Comparison of ENCODE assay signal across 9 cellular contexts in genomic region chr4:73593631-73594241, GRCh38. TPM values are rescaled to one million over a fixed set of nuclear protein-coding genes. Genes with fewer than 3 reads are reported as not detected.
DNase-seq lines count a peak whose midpoint lies in the region; ATAC-seq, FAIRE-seq and TF ChIP-seq lines count a peak whose summit lies in the region.
"Had no signal": no experiment of that assay in that cellular context is flagged by ENCODE, and none has a peak within 500 bp of the region (broad histone marks: within the 10 kb centered on the region; RNA-seq: fewer than 3 reads in every experiment).

No MANE protein-coding gene starts in this region.

- SMC1A ChIA-PET in GM12878 (lab: Charles Lee; ENCODE audit: uncharacterized antibody, unreplicated experiment): interaction anchor here (1.0 to 7.4 kb wide), 14 partner anchors 8 to 69 kb away, joined by 3 to 146 read pairs (median 6); partner anchors contain the start of gene RASSF6

- H3K4me3 ChIP-seq in GM12878 (no peak overlapping the region), mesenchymal stem cell (ENCODE audit: insufficient read depth in 1 of 2, low read depth in 1 of 2, low read length in 2 of 2) (no peak overlapping the region)

- CTCF ChIA-PET in GM12878 (lab: Yijun Ruan, JAX): interaction anchor here (0.7 to 7.4 kb wide), 19 partner anchors 8 to 253 kb away, joined by 3 to 149 read pairs (median 5); partner anchors contain the start of gene RASSF6
- CTCF ChIA-PET in activated naive CD4-positive, alpha-beta T cell treated with anti-CD3 and anti-CD28 coated beads, Interleukin-2, amount 10 ng/mL, durations not matched to agents 7 days and 5 days (lab: Charles Lee): interaction anchor here (0.9 to 1.4 kb wide), 4 partner anchors 58 to 544 kb away, joined by 3 to 4 read pairs (median 4); no protein-coding TSS in a partner anchor

- H3K9ac ChIP-seq in GM12878 (ENCODE audit: control insufficient read depth, insufficient read depth, low read length) (no peak overlapping the region), mesenchymal stem cell (ENCODE audit: low read length) (no peak overlapping the region)

- no peak overlapping the region for H3K14ac ChIP-seq in mesenchymal stem cell (ENCODE audit: low read length in 2 of 2)

- no peaks in the 10 kb centered on the region for H3K79me1 ChIP-seq in mesenchymal stem cell (replicated peaks; ENCODE audit: low read length, poor library complexity, severe bottlenecking)

- no peak overlapping the region for H2AK5ac ChIP-seq in mesenchymal stem cell (ENCODE audit: low read length, severe bottlenecking)

- intact Hi-C loops in GM12878 (cut with micrococcal nuclease; ENCODE audit: unreplicated experiment): loop anchor here (1.0 to 10.0 kb wide), 4 partner anchors 20 to 339 kb away; partner anchors contain the start of gene ANKRD17

- H3K4me1 ChIP-seq in GM12878 (ENCODE audit: control insufficient read depth, insufficient read depth, low read length): peaks cover 23% of the 10 kb centered on the region
- H3K4me1 ChIP-seq in mesenchymal stem cell (ENCODE audit: control insufficient read depth, insufficient read depth, low read depth, low read length): no peaks in the 10 kb centered on the region

- H2AFZ ChIP-seq in GM12878 (ENCODE audit: control insufficient read depth, low read depth, low read length) (no peak overlapping the region), mesenchymal stem cell (ENCODE audit: low read depth, low read length) (no peak overlapping the region)

- H3K18ac ChIP-seq in mesenchymal stem cell (ENCODE audit: low read depth in 1 of 2, low read length in 2 of 2): no peak overlapping the region

- ATAC-seq in GM12878 (no peak), GM21423 (IDR thresholded peaks at IDR 0.05; ENCODE audit: unreplicated experiment) (no peak)

- H3K9me3 Mint-ChIP-seq in activated naive CD4-positive, alpha-beta T cell treated with anti-CD3 and anti-CD28 coated beads, Interleukin-2, amount 10 ng/mL, durations not matched to agents 7 days and 5 days: no peaks in the 10 kb centered on the region

- no peak overlapping the region for H2BK5ac ChIP-seq in mesenchymal stem cell (ENCODE audit: low read depth, low read length, poor library complexity, severe bottlenecking)

- H3K79me2 ChIP-seq in GM12878 (ENCODE audit: control insufficient read depth, insufficient read depth, low read length): no peaks in the 10 kb centered on the region

- H4K91ac ChIP-seq in mesenchymal stem cell (ENCODE audit: low read length): no peak overlapping the region

- peak; percentile 43 to 49 (median 48); a peak in 5 of 6 replicates for TF ChIP-seq CTCF in GM12878 (IDR thresholded peaks at IDR 0.05 in 2 of 3, conservative IDR thresholded peaks at IDR 0.05 in 1 of 3; ENCODE audit: control insufficient read depth in 2 of 3, extremely low read depth in 1 of 3, insufficient read depth in 1 of 3, low read depth in 3 of 3, low read length in 3 of 3)

- no peak overlapping the region for H2BK12ac ChIP-seq in mesenchymal stem cell (ENCODE audit: low read length in 2 of 2)

- TF ChIP-seq EP300 in GM12878 (IDR thresholded peaks at IDR 0.05; ENCODE audit: borderline replicate concordance in 1 of 2, control insufficient read depth in 1 of 2, low read depth in 2 of 2, low read length in 2 of 2): no peak

- no peaks in the 10 kb centered on the region for H3K4me1 Mint-ChIP-seq in activated naive CD4-positive, alpha-beta T cell treated with anti-CD3 and anti-CD28 coated beads, Interleukin-2, amount 10 ng/mL, durations not matched to agents 7 days and 5 days

- 17% methylated on average over 6 of the region's 6 CpGs for WGBS in GM12878 (ENCODE audit: insufficient coverage, insufficient replicate concordance, low lambda C conversion rate, missing lambda C conversion rate)
- no CpG with 5 or more reads among the region's 6 CpGs for WGBS in mesenchymal stem cell

- H3K23ac ChIP-seq in mesenchymal stem cell (ENCODE audit: low read length in 2 of 2): no peak overlapping the region

- H3K9me3 ChIP-seq in GM12878 (replicated peaks; ENCODE audit: control insufficient read depth, insufficient read depth, low read length) (peaks cover 3% of the 10 kb centered on the region; the same call in 2 of the 3 replicates), mesenchymal stem cell (ENCODE audit: control insufficient read depth, low read length) (no peaks in the 10 kb centered on the region)

- in situ Hi-C loops in GM12878 (cut with MboI): no loop called here

- no peak overlapping the region for H3K4ac ChIP-seq in mesenchymal stem cell (ENCODE audit: low read depth in 1 of 2, low read length in 2 of 2)

- RAD21 ChIA-PET in GM12878 (lab: Charles Lee; ENCODE audit: unreplicated experiment): interaction anchor here (0.7 to 6.0 kb wide), 10 partner anchors 10 to 423 kb away, joined by 3 to 93 read pairs (median 12); partner anchors contain the start of gene RASSF6

- H2BK15ac ChIP-seq in mesenchymal stem cell (ENCODE audit: low read depth, poor library complexity, severe bottlenecking): no peak overlapping the region

- no peak overlapping the region for H3K27ac Mint-ChIP-seq in activated naive CD4-positive, alpha-beta T cell treated with anti-CD3 and anti-CD28 coated beads, Interleukin-2, amount 10 ng/mL, durations not matched to agents 7 days and 5 days

- DNase-seq in DMS114 treated with DMSO at 0.1 percent for 48 hours (lab: John Stamatoyannopoulos, UW; ENCODE audit: unreplicated experiment) (peak; percentile 11), Kasumi-1 (lab: John Stamatoyannopoulos, UW) (peak; percentile 38 to 75), GM12878 (ENCODE audit: low read depth, low spot score) (no peak), mesenchymal stem cell (peak; percentile 45), HuH-7.5 (ENCODE audit: low spot score) (no peak), GM12891 (ENCODE audit: insufficient read length, low spot score) (no peak)
- DNase-seq in activated naive CD4-positive, alpha-beta T cell treated with anti-CD3 and anti-CD28 coated beads, Interleukin-2, amount 10 ng/mL, durations not matched to agents 7 days and 5 days: no peak
- DNase-seq: retina had no signal

- no peak overlapping the region for H3K4me3 Mint-ChIP-seq in activated naive CD4-positive, alpha-beta T cell treated with anti-CD3 and anti-CD28 coated beads, Interleukin-2, amount 10 ng/mL, durations not matched to agents 7 days and 5 days

- no peak for FAIRE-seq in GM12878 (lab: Jason Lieb, UNC)
- FAIRE-seq in GM12891 (lab: Jason Lieb, UNC): no peak

- no peak overlapping the region for H3K4me2 ChIP-seq in GM12878 (ENCODE audit: control insufficient read depth, insufficient read depth)
- no peak overlapping the region for H3K4me2 ChIP-seq in mesenchymal stem cell (ENCODE audit: low read length, poor library complexity, severe bottlenecking)

- POLR2A ChIA-PET in GM12878 (lab: Charles Lee): interaction anchor here (1.2 to 1.4 kb wide), 3 partner anchors 10 to 61 kb away, joined by 3 to 6 read pairs (median 3); no protein-coding TSS in a partner anchor

- no peaks in the 10 kb centered on the region for H3K27me3 Mint-ChIP-seq in activated naive CD4-positive, alpha-beta T cell treated with anti-CD3 and anti-CD28 coated beads, Interleukin-2, amount 10 ng/mL, durations not matched to agents 7 days and 5 days

- H2BK120ac ChIP-seq in mesenchymal stem cell (ENCODE audit: low read depth, low read length): no peak overlapping the region

- H3K27ac ChIP-seq in GM12878 (ENCODE audit: control insufficient read depth, insufficient read depth) (no peak overlapping the region), mesenchymal stem cell (ENCODE audit: low read length, poor library complexity, severe bottlenecking) (no peak overlapping the region)

- H3K27me3 ChIP-seq in GM12878 (replicated peaks in 1 of 2; ENCODE audit: control insufficient read depth in 2 of 2, insufficient read depth in 2 of 2, low read length in 1 of 2) (no peaks in the 10 kb centered on the region), mesenchymal stem cell (ENCODE audit: control insufficient read depth in 1 of 2, insufficient read depth in 1 of 2, low read length in 2 of 2) (no peaks in the 10 kb centered on the region)

- no peak overlapping the region for H4K8ac ChIP-seq in mesenchymal stem cell (ENCODE audit: low read length)

- no peaks in the 10 kb centered on the region for H3K36me3 ChIP-seq in GM12878 (ENCODE audit: control insufficient read depth in 2 of 2, insufficient read depth in 2 of 2, low read length in 1 of 2)
- H3K36me3 ChIP-seq in mesenchymal stem cell (ENCODE audit: control insufficient read depth in 1 of 2, insufficient read depth in 2 of 2, low read depth in 1 of 2, low read length in 2 of 2): no peaks in the 10 kb centered on the region

- no peak for TF ChIP-seq POLR2A in GM12878 (IDR thresholded peaks at IDR 0.05; ENCODE audit: low read depth, low read length)
- no peak for TF ChIP-seq POLR2A in GM12891 (IDR thresholded peaks at IDR 0.05; ENCODE audit: low read depth, low read length)

- peak; percentile 59 for TF ChIP-seq RAD21 in GM12878 (IDR thresholded peaks at IDR 0.05; ENCODE audit: insufficient read depth, low read depth, low read length)

- no TSS peak for BruUV-seq in GM12878 (replicated peaks; lab: Mats Ljungman, UMichigan)

- H4K20me1 ChIP-seq in GM12878 (ENCODE audit: control insufficient read depth, insufficient read depth): no peaks in the 10 kb centered on the region

- no peaks in the 10 kb centered on the region for H3K36me3 Mint-ChIP-seq in activated naive CD4-positive, alpha-beta T cell treated with anti-CD3 and anti-CD28 coated beads, Interleukin-2, amount 10 ng/mL, durations not matched to agents 7 days and 5 days

TF ChIP-seq in GM12878, 131 proteins besides CTCF, POLR2A, EP300 and RAD21 (continues in another document):
- TF ChIP-seq GATAD2B (conservative IDR thresholded peaks at IDR 0.05; ENCODE audit: low read depth): no peak

RNA-seq across cellular contexts. Expression of gene RASSF6, which starts 26.5 kb away (rescaled TPM):
- total RNA-seq in GM12878 (2013; cell fraction: nucleolus; rRNA removed): 7.9 and 10.8 TPM in 2 replicates
- total RNA-seq in GM12878 (2014; rRNA removed) (0.28 and 0.33 TPM in 2 replicates), GM12878 (2014; rRNA removed; fragmentation: Illumina TruSeq; extraction: Trizol) (0.55 and 0.76 TPM in 2 replicates), GM12878 (2021) (0.43 and 0.62 TPM in 2 replicates)
- 0.50 TPM for polyA plus RNA-seq in GM12878 (2011; ENCODE audit: low read depth)
- polyA plus RNA-seq in GM12878 (2011; rRNA removed) (2.9 and 4.9 TPM in 2 replicates), GM12878 (2014; fragmentation: Illumina TruSeq; extraction: Trizol) (0.57 and 0.74 TPM in 2 replicates), GM12878 (2014; fragmentation: Nextera tagmentation; extraction: Ambion mirVana) (under 1 TPM; 0.35 to 0.40 TPM), GM12878 (2014; rRNA removed) (0.56 and 0.69 TPM in 2 replicates), GM12878 (2016; fragmentation: Nextera tagmentation; extraction: Ambion mirVana) (under 1 TPM; 0.33 to 0.52 TPM)
- 0.93 and 1.3 TPM in 2 replicates for polyA plus RNA-seq in GM12878 (2011; cell fraction: cytosol; rRNA removed)
- polyA plus RNA-seq in GM12878 (2011; cell fraction: nucleus; rRNA removed): 2.8 and 3.9 TPM in 2 replicates
- 0.58 and 0.88 TPM in 2 replicates for polyA plus RNA-seq in GM12878 (2012)
- polyA minus RNA-seq in GM12878 (2011; rRNA and poly(A)+ RNA removed): 2.1 TPM in 2 replicates
- 1.2 TPM in 2 replicates for polyA minus RNA-seq in GM12878 (2011; cell fraction: cytosol; rRNA and poly(A)+ RNA removed)
- 3.5 and 8.0 TPM in 2 replicates for polyA minus RNA-seq in GM12878 (2011; cell fraction: nucleus; rRNA and poly(A)+ RNA removed)
- polyA plus RNA-seq in mesenchymal stem cell (2013, experiment 1 of 2): 0.52 TPM
- 0.40 TPM for polyA plus RNA-seq in mesenchymal stem cell (2013, experiment 2 of 2)
- polyA plus RNA-seq in GM12891 (2012; ENCODE audit: low read depth, missing spikeins): 0.21 TPM

Comparison
In these comparisons a context has a peak if more than half of its experiments do, and no peak if none do; other contexts are left out.
1. DNase-seq: peak in DMS114 treated with DMSO at 0.1 percent for 48 hours (single experiment), Kasumi-1 (2 of 2) and mesenchymal stem cell (single experiment); none in GM12878 (single experiment), HuH-7.5 (single experiment), activated naive CD4-positive, alpha-beta T cell treated with anti-CD3 and anti-CD28 coated beads, Interleukin-2, amount 10 ng/mL, durations not matched to agents 7 days and 5 days (single experiment) and GM12891 (single experiment).